In genomic region chr6:145815351-145815772, GRCh38 we compare ENCODE assay signal across 8 cellular contexts. TPM values are rescaled to one million over a fixed set of nuclear protein-coding genes. Genes with fewer than 3 reads are reported as not detected.
A peak's percentile ranks its signal among the peaks of the same experiment; 100 is the strongest.
DNase-seq lines count a peak whose midpoint lies in the region; ATAC-seq, FAIRE-seq and TF ChIP-seq lines count a peak whose summit lies in the region.

No MANE protein-coding gene starts in this region.

- no peaks in the 10 kb centered on the region for H4K20me1 ChIP-seq in endothelial cell of umbilical vein (replicated peaks; ENCODE audit: control insufficient read depth, extremely low read depth, insufficient read depth, low read length)

- H3K27ac ChIP-seq in SJCRH30, result peak overlapping the region; percentile 88
- peak overlapping the region; percentile 83 for H3K27ac ChIP-seq in endothelial cell of umbilical vein (ENCODE audit: insufficient read depth, low read depth, low read length)

- H3K9ac ChIP-seq in endothelial cell of umbilical vein (replicated peaks; ENCODE audit: extremely low read depth, insufficient read depth, low read length), result peak overlapping the region; percentile 90
- H3K9ac ChIP-seq in mucosa of stomach (ENCODE audit: low read length), result peak overlapping the region; percentile 94

- H3K79me2 ChIP-seq in endothelial cell of umbilical vein (ENCODE audit: control insufficient read depth, insufficient read depth, low read length), result peaks cover 40% of the 10 kb centered on the region

- no TSS peak for BruUV-seq in endothelial cell of umbilical vein (replicated peaks; lab: Mats Ljungman, UMichigan)

- CTCF ChIA-PET in endothelial cell of umbilical vein (lab: Charles Lee), result interaction anchor here (1.2 to 2.6 kb wide), 9 partner anchors 12 to 181 kb away, joined by 4 to 11 read pairs (median 4); partner anchors contain the start of gene EPM2A

- dilution Hi-C loops in endothelial cell of umbilical vein (cut with MboI; ENCODE audit: extremely low pct_ligation_motif_present, low sequenced_read_pairs), result no loop called here

- H3K4me1 ChIP-seq in SJCRH30 (no peaks in the 10 kb centered on the region), endothelial cell of umbilical vein (ENCODE audit: control insufficient read depth, extremely low read depth, insufficient read depth, low read length) (peaks cover 28% of the 10 kb centered on the region), mucosa of stomach (ENCODE audit: control insufficient read depth, insufficient read depth, low read length) (peaks cover 22% of the 10 kb centered on the region)

- no peaks in the 10 kb centered on the region for H3K27me3 ChIP-seq in SJCRH30
- H3K27me3 ChIP-seq in endothelial cell of umbilical vein (ENCODE audit: control insufficient read depth in 2 of 2, insufficient read depth in 2 of 2, low read length in 2 of 2), result no peaks in the 10 kb centered on the region
- H3K27me3 ChIP-seq in mucosa of stomach (ENCODE audit: control insufficient read depth, insufficient read depth, low read length), result no peaks in the 10 kb centered on the region

- no peak for TF ChIP-seq CTCF in endothelial cell of umbilical vein (IDR thresholded peaks at IDR 0.05; ENCODE audit: extremely low read depth in 1 of 2, insufficient read depth in 1 of 2, low read depth in 1 of 2, low read length in 2 of 2)

- ATAC-seq in GM18502 (IDR thresholded peaks at IDR 0.05; ENCODE audit: poor library complexity, unreplicated experiment) (peak; percentile 4), HG03045 (IDR thresholded peaks at IDR 0.05; ENCODE audit: unreplicated experiment) (peak; percentile 3), HG03457 (IDR thresholded peaks at IDR 0.05; ENCODE audit: unreplicated experiment) (no peak)

- H2AFZ ChIP-seq in endothelial cell of umbilical vein (ENCODE audit: low read depth, low read length), result peak overlapping the region; percentile 98

- no peak for TF ChIP-seq POLR2A in endothelial cell of umbilical vein (IDR thresholded peaks at IDR 0.05; ENCODE audit: low read depth, low read length)

- in situ Hi-C loops in ACHN (cut with HindIII; ENCODE audit: low pct_ligation_motif_present, low pct_unique_long_range_greater_than_20kb, low sequenced_read_pairs), result no loop called here

- H3K4me3 ChIP-seq in SJCRH30 (peak overlapping the region; percentile 74), endothelial cell of umbilical vein (replicated peaks in 1 of 3; ENCODE audit: insufficient read depth in 1 of 3, low read depth in 1 of 3, low read length in 3 of 3) (peak overlapping the region; percentile 55 to 95 (median 56)), mucosa of stomach (ENCODE audit: low read length) (peak overlapping the region; percentile 95)

- POLR2A ChIA-PET in endothelial cell of umbilical vein (lab: Charles Lee), result interaction anchor here (0.8 to 1.9 kb wide), 4 partner anchors 14 to 112 kb away, joined by 3 to 11 read pairs (median 4); partner anchors contain the start of gene EPM2A

- H3K36me3 ChIP-seq in SJCRH30 (no peaks in the 10 kb centered on the region), endothelial cell of umbilical vein (ENCODE audit: control insufficient read depth in 2 of 2, extremely low read depth in 1 of 2, insufficient read depth in 2 of 2, low read length in 2 of 2) (no peaks in the 10 kb centered on the region), mucosa of stomach (ENCODE audit: control insufficient read depth, insufficient read depth, low read length) (no peaks in the 10 kb centered on the region)

- peak overlapping the region; percentile 82 for H3K4me2 ChIP-seq in endothelial cell of umbilical vein (ENCODE audit: insufficient read depth, low read length)

- H3K9me1 ChIP-seq in endothelial cell of umbilical vein (replicated peaks; ENCODE audit: control insufficient read depth, extremely low read depth, insufficient read depth, low read length), result no peaks in the 10 kb centered on the region

- FAIRE-seq in endothelial cell of umbilical vein (lab: Jason Lieb, UNC), result no peak

- intact Hi-C loops in endothelial cell of umbilical vein (cut with micrococcal nuclease), result loop anchor here (2.0 to 10.0 kb wide), 4 partner anchors 77 to 727 kb away; partner anchors contain the start of genes RAB32 and SHPRH

- DNase-seq in ACHN (peak; percentile 23), SJCRH30 (peak; percentile 39 to 62), endothelial cell of umbilical vein (ENCODE audit: low read depth, low spot score) (no peak), germinal center (ENCODE audit: low spot score) (no peak)

- H3K9me3 ChIP-seq in SJCRH30 (replicated peaks), result no peaks in the 10 kb centered on the region
- no peaks in the 10 kb centered on the region for H3K9me3 ChIP-seq in endothelial cell of umbilical vein (replicated peaks; ENCODE audit: control insufficient read depth, insufficient read depth, low read length)
- no peaks in the 10 kb centered on the region for H3K9me3 ChIP-seq in mucosa of stomach (ENCODE audit: control insufficient read depth, low read length)

TF ChIP-seq in endothelial cell of umbilical vein, 7 proteins besides CTCF, POLR2A, EP300 and RAD21:
- TF ChIP-seq MAX (IDR thresholded peaks at IDR 0.05; ENCODE audit: insufficient read depth, insufficient read length) (no peak), GATA2 (IDR thresholded peaks at IDR 0.05; ENCODE audit: insufficient read depth, insufficient read length, low read depth, low read length) (no peak), JUN (IDR thresholded peaks at IDR 0.05; ENCODE audit: borderline replicate concordance, insufficient read depth, insufficient read length, low read depth) (no peak), POLR2AphosphoS5 (IDR thresholded peaks at IDR 0.05; ENCODE audit: insufficient read depth, low read depth, low read length) (no peak), MYC (IDR thresholded peaks at IDR 0.05; ENCODE audit: low read depth, low read length) (no peak), FOS (IDR thresholded peaks at IDR 0.05; ENCODE audit: borderline replicate concordance, insufficient read depth, low read length) (no peak), EZH2 (IDR thresholded peaks at IDR 0.05; ENCODE audit: borderline replicate concordance, low read depth, low read length, severe bottlenecking) (no peak)

RNA-seq across cellular contexts. Expression of gene FBXO30, which starts 0.8 kb away (rescaled TPM):
- total RNA-seq in SJCRH30 (2014; rRNA removed; shearing (Covaris generic)), result 11.6 and 12.8 TPM in 2 replicates
- 10.4 and 11.1 TPM in 2 replicates for total RNA-seq in endothelial cell of umbilical vein
- polyA plus RNA-seq in endothelial cell of umbilical vein, result 2.0 and 3.3 TPM in 2 replicates
- 3.5 and 3.6 TPM in 2 replicates for polyA plus RNA-seq in endothelial cell of umbilical vein (2011; cell fraction: cytosol; rRNA removed)
- 6.7 and 7.7 TPM in 2 replicates for polyA plus RNA-seq in endothelial cell of umbilical vein (2011; cell fraction: nucleus; rRNA removed)
- polyA plus RNA-seq in endothelial cell of umbilical vein (2012), result 8.1 and 9.4 TPM in 2 replicates
- 11.6 and 12.7 TPM in 2 replicates for polyA minus RNA-seq in endothelial cell of umbilical vein
- 4.4 TPM for polyA minus RNA-seq in endothelial cell of umbilical vein (2011; cell fraction: cytosol; rRNA and poly(A)+ RNA removed)
- 23.1 and 30.6 TPM in 2 replicates for polyA minus RNA-seq in endothelial cell of umbilical vein (2011; cell fraction: nucleus; rRNA and poly(A)+ RNA removed)

Comparison
In these comparisons a context has a peak if more than half of its experiments do, and no peak if none do; other contexts are left out.
1. DNase-seq: peak in ACHN (single experiment) and SJCRH30 (2 of 2); none in endothelial cell of umbilical vein (single experiment) and germinal center (single experiment).
2. Peak in every context shown above with its lines, with median percentiles within 50 percentile points of each other: H3K4me3 ChIP-seq.